Comparison of ENCODE assay signal across 10 cellular contexts in the genomic region with DNA sequence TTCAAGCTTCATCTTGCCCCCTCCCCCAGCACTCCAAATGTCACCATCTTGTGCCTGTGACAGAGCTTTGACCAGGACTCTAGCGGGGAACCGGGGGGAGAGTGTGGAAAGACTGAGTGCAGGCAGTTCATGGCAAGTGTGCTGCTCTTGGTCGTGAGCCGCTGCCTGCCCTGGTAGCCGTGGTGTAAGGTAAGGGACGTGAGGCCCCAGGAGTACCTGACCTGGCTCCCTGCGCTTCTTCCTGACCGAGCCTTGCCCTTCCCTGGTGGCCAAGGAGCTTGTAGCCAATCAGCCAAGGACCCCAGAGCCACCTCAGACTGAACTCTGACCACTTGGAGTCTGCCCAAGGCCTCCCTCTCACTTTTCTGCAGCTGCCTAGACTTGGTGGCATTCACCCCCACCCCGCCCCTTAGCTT. TPM values are rescaled to one million over a fixed set of nuclear protein-coding genes. Genes with fewer than 3 reads are reported as not detected.
DNase-seq lines count a peak whose midpoint lies in the region; ATAC-seq and TF ChIP-seq lines count a peak whose summit lies in the region.
"Had no signal": no experiment of that assay in that cellular context is flagged by ENCODE, and none has a peak within 500 bp of the region (broad histone marks: within the 10 kb centered on the region; RNA-seq: fewer than 3 reads in every experiment).

No MANE protein-coding gene starts in this region.

- peaks cover 32% of the 10 kb centered on the region for H3K79me2 ChIP-seq in mesendoderm (ENCODE audit: control insufficient read depth, insufficient read depth, low read length)

- no peak overlapping the region for H3K23ac ChIP-seq in mesendoderm (ENCODE audit: low read length)

- peak overlapping the region; percentile 35 for H2AK5ac ChIP-seq in mesendoderm (ENCODE audit: low read length)

- ATAC-seq in Right ventricle myocardium superior (ENCODE audit: poor library complexity) (peak; percentile 2), left cardiac atrium (no peak), body of pancreas (no peak), HG03457 (IDR thresholded peaks at IDR 0.05; ENCODE audit: unreplicated experiment) (no peak)

- H3K18ac ChIP-seq in mesendoderm (ENCODE audit: low read length) = no peak overlapping the region

- no peak overlapping the region for H4K8ac ChIP-seq in mesendoderm (ENCODE audit: low read depth, low read length)

- H3K36me3 ChIP-seq in body of pancreas (replicated peaks in 1 of 2; ENCODE audit: insufficient read depth in 1 of 2, low read depth in 2 of 2) = no peaks in the 10 kb centered on the region
- no peaks in the 10 kb centered on the region for H3K36me3 ChIP-seq in mesendoderm (ENCODE audit: control insufficient read depth, insufficient read depth, low read length)
- no peaks in the 10 kb centered on the region for H3K36me3 ChIP-seq in vagina

- peak overlapping the region; percentile 78 for H3K4me2 ChIP-seq in mesendoderm (ENCODE audit: low read length)

- H4K5ac ChIP-seq in mesendoderm (ENCODE audit: low read length) = no peak overlapping the region

- TF ChIP-seq CTCF in body of pancreas (IDR thresholded peaks at IDR 0.05) (no peak), vagina (IDR thresholded peaks at IDR 0.05) (no peak)

- no peak overlapping the region for H2BK5ac ChIP-seq in mesendoderm (ENCODE audit: low read length)

- H3K56ac ChIP-seq in mesendoderm (ENCODE audit: low read length) = peak overlapping the region; percentile 93

- H3K4me1 ChIP-seq in body of pancreas = peaks cover 64% of the 10 kb centered on the region
- H3K4me1 ChIP-seq in mesendoderm (ENCODE audit: control insufficient read depth, low read depth, low read length) = peaks cover 13% of the 10 kb centered on the region
- peaks cover 69% of the 10 kb centered on the region for H3K4me1 ChIP-seq in vagina

- H3K4ac ChIP-seq in mesendoderm (ENCODE audit: low read depth, low read length) = no peak overlapping the region

- intact Hi-C loops in Right ventricle myocardium superior (cut with DNase I) (no loop called here), left cardiac atrium (cut with DNase I) (no loop called here), body of pancreas (cut with DNase I) (no loop called here), vagina (cut with DNase I) (no loop called here)

- H3K27me3 ChIP-seq in body of pancreas (no peaks in the 10 kb centered on the region), mesendoderm (ENCODE audit: insufficient read depth, low read length, poor library complexity) (no peaks in the 10 kb centered on the region), vagina (no peaks in the 10 kb centered on the region)

- no peak overlapping the region for H2BK15ac ChIP-seq in mesendoderm (replicated peaks; ENCODE audit: low read depth)

- H3K9ac ChIP-seq in mesendoderm (ENCODE audit: low read length) = peak overlapping the region; percentile 87

- H3K9me3 ChIP-seq in body of pancreas (no peaks in the 10 kb centered on the region), vagina (no peaks in the 10 kb centered on the region)

- H3K4me3 ChIP-seq in body of pancreas = peak overlapping the region; percentile 52 to 64
- no peak overlapping the region for H3K4me3 ChIP-seq in mesendoderm (ENCODE audit: low read length)
- H3K4me3 ChIP-seq in vagina = peak overlapping the region; percentile 75 to 92

- no peak for TF ChIP-seq POLR2A in body of pancreas (IDR thresholded peaks at IDR 0.05)
- no peak for TF ChIP-seq POLR2A in vagina (IDR thresholded peaks at IDR 0.05)

- peaks cover 28% of the 10 kb centered on the region for H3K79me1 ChIP-seq in mesendoderm (ENCODE audit: low read length)

- DNase-seq in Right ventricle myocardium superior = no peak
- no peak for DNase-seq in left cardiac atrium
- peak; percentile 39 to 66 (median 57) for DNase-seq in body of pancreas
- no peak for DNase-seq in mesendoderm
- no peak for DNase-seq in vagina (ENCODE audit: extremely low spot score in 2 of 2)
- no peak for DNase-seq in T1000 (lab: John Stamatoyannopoulos, UW)
- no peak for DNase-seq in SIG-M5 treated with dmso at 0.1 percent for 504 hours (lab: John Stamatoyannopoulos, UW; ENCODE audit: unreplicated experiment)
- DNase-seq: GF-D8 had no signal

- 19 to 24% methylated on average over 5 to 9 of the region's 9 CpGs for WGBS in body of pancreas, 2 donors
- no CpG with 5 or more reads among the region's 9 CpGs for WGBS in mesendoderm (ENCODE audit: extremely low coverage, insufficient coverage, low lambda C conversion rate)

- H2BK120ac ChIP-seq in mesendoderm (ENCODE audit: low read depth, low read length) = no peak overlapping the region

- H3K27ac ChIP-seq in body of pancreas (peak overlapping the region; percentile 28 to 79 (median 72)), mesendoderm (ENCODE audit: low read depth, low read length) (no peak overlapping the region), vagina (peak overlapping the region; percentile 76)

RNA-seq across cellular contexts. Expression of a gene that starts 1.3 kb away (rescaled TPM):
- total RNA-seq in Right ventricle myocardium superior = 65.8 TPM
- 10 to 100 TPM; 80.2 to 91.8 TPM for total RNA-seq in left cardiac atrium
- total RNA-seq in body of pancreas = 10 to 100 TPM; 79.4 to 86.4 TPM
- 67.4 TPM for polyA plus RNA-seq in mesendoderm (2013, experiment 1 of 2)
- polyA plus RNA-seq in mesendoderm (2013, experiment 2 of 2) = 62.6 TPM
- total RNA-seq in vagina = 78.8 TPM

RNA-seq across cellular contexts. Expression of a gene that starts 32.9 kb away (rescaled TPM):
- total RNA-seq in Right ventricle myocardium superior (4.7 TPM), left cardiac atrium (10 to 100 TPM; 11.0 to 15.2 TPM), body of pancreas (10 to 100 TPM; 36.9 to 63.0 TPM), vagina (142 TPM)
- polyA plus RNA-seq in mesendoderm (2013, experiment 1 of 2) = 371 TPM
- polyA plus RNA-seq in mesendoderm (2013, experiment 2 of 2) = 374 TPM

RNA-seq across cellular contexts. Expression of a gene that starts 43.0 kb away (rescaled TPM):
- total RNA-seq in Right ventricle myocardium superior = not detected
- under 1 TPM in 1 of 2 donors, not detected in 1; 0.21 TPM for total RNA-seq in left cardiac atrium
- total RNA-seq in body of pancreas = not detected
- 0.14 TPM for polyA plus RNA-seq in mesendoderm (2013, experiment 1 of 2)
- polyA plus RNA-seq in mesendoderm (2013, experiment 2 of 2) = 0.15 TPM
- total RNA-seq in vagina = not detected
- total RNA-seq: renal cortical epithelial cell had no signal

Comparison
In these comparisons a context has a peak if more than half of its experiments do, and no peak if none do; other contexts are left out.
1. DNase-seq: peak in body of pancreas (4 of 4); none in Right ventricle myocardium superior (single experiment), left cardiac atrium (single experiment), mesendoderm (single experiment), vagina (0 of 2), T1000 (single experiment) and SIG-M5 treated with dmso at 0.1 percent for 504 hours (single experiment).